ENCODE assay signal across 15 cellular contexts in the genomic region with DNA sequence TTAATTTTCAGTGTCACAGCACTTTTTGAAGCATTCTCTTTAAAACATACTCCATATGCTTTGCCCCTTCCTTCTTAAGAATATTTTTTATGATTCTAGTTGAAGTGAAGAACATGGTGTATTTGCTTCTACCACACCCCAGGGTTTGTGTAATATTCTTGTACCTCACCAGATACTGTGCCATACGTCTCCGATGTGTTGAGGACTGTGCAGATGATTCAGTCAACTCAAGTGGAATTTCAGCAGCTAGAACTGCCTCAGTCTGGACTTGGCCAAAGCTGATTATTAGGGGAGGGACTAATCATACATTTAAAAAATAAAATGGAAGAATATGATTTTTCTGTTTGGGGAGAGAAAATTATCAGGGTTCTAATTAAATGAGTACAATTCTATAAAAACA.
A peak's percentile ranks its signal among the peaks of the same experiment; 100 is the strongest.
DNase-seq lines count a peak whose midpoint lies in the region; ATAC-seq and TF ChIP-seq lines count a peak whose summit lies in the region.
"Had no signal": no experiment of that assay in that cellular context is flagged by ENCODE, and none has a peak within 500 bp of the region (broad histone marks: within the 10 kb centered on the region; RNA-seq: fewer than 3 reads in every experiment).

No MANE protein-coding gene starts in this region.

- no peak overlapping the region for H3K23ac ChIP-seq in IMR-90 (ENCODE audit: low read depth, low read length)

- H3K4me1 ChIP-seq in IMR-90 (ENCODE audit: control insufficient read depth, insufficient read depth, low read length) = peaks cover 25% of the 10 kb centered on the region
- peaks cover 4% of the 10 kb centered on the region in 2 donors for H3K4me1 ChIP-seq in lung (ENCODE audit: control insufficient read depth in 2 of 2, insufficient read depth in 2 of 2, low read length in 2 of 2)
- H3K4me1 ChIP-seq in sigmoid colon = no peaks in the 10 kb centered on the region
- H3K4me1 ChIP-seq: HAP-1 had no signal

- no peak overlapping the region for H3K9ac ChIP-seq in IMR-90 (ENCODE audit: low read depth, low read length)

- H2BK15ac ChIP-seq in IMR-90 (ENCODE audit: low read depth, low read length) = no peak overlapping the region

- no peak overlapping the region for H3K4me3 Mint-ChIP-seq in HFFc6
- no peak overlapping the region for H3K4me3 Mint-ChIP-seq in activated CD4-positive, alpha-beta T cell treated with anti-CD3 and anti-CD28 coated beads, Interleukin-2, amount 10 ng/mL, durations not matched to agents 7 days and 5 days
- H3K4me3 Mint-ChIP-seq: CD4-positive, alpha-beta memory T cell had no signal

- H2AK9ac ChIP-seq in IMR-90 (replicated peaks; ENCODE audit: low read depth, low read length, poor library complexity) = no peak overlapping the region

- CTCF ChIA-PET in IMR-90 (lab: Yijun Ruan, JAX) = interaction anchor here (0.6 to 0.9 kb wide), 2 partner anchors 13 to 125 kb away, joined by 3 read pairs; no protein-coding TSS in a partner anchor
- CTCF ChIA-PET in activated CD4-positive, alpha-beta T cell treated with anti-CD3 and anti-CD28 coated beads, Interleukin-2, amount 10 ng/mL, durations not matched to agents 7 days and 5 days (lab: Charles Lee) = no interaction called here

- H2AK5ac ChIP-seq in IMR-90 (ENCODE audit: low read depth, low read length) = no peak overlapping the region

- no peak for TF ChIP-seq POLR2A in IMR-90 (IDR thresholded peaks at IDR 0.05; ENCODE audit: low read depth, low read length)
- no peak for TF ChIP-seq POLR2A in sigmoid colon (IDR thresholded peaks at IDR 0.05)

- TF ChIP-seq RAD21 in IMR-90 (IDR thresholded peaks at IDR 0.05; ENCODE audit: low read length) = no peak

- no peak for TF ChIP-seq EP300 in sigmoid colon (IDR thresholded peaks at IDR 0.05)

- no peaks in the 10 kb centered on the region for H3K9me3 ChIP-seq in IMR-90 (ENCODE audit: control insufficient read depth, insufficient read depth, low read length)
- H3K9me3 ChIP-seq in lung (ENCODE audit: control insufficient read depth in 2 of 2, insufficient read depth in 1 of 2, low read length in 1 of 2) = peaks cover 0 to 3% of the 10 kb centered on the region in 2 donors
- no peaks in the 10 kb centered on the region for H3K9me3 ChIP-seq in sigmoid colon
- H3K9me3 ChIP-seq: HAP-1 had no signal

- peaks cover 72% of the 10 kb centered on the region for H3K36me3 Mint-ChIP-seq in HFFc6 (ENCODE audit: low read depth)
- no peaks in the 10 kb centered on the region for H3K36me3 Mint-ChIP-seq in activated CD4-positive, alpha-beta T cell treated with anti-CD3 and anti-CD28 coated beads, Interleukin-2, amount 10 ng/mL, durations not matched to agents 7 days and 5 days (ENCODE audit: low read depth)
- H3K36me3 Mint-ChIP-seq: CD4-positive, alpha-beta memory T cell had no signal

- H3K27me3 ChIP-seq in IMR-90 (ENCODE audit: control insufficient read depth, insufficient read depth, low read length) = no peaks in the 10 kb centered on the region
- H3K27me3 ChIP-seq in lung (ENCODE audit: control insufficient read depth, insufficient read depth) = no peaks in the 10 kb centered on the region
- no peaks in the 10 kb centered on the region for H3K27me3 ChIP-seq in sigmoid colon

- DNase-seq in HFFc6 (no peak), IMR-90 (no peak), lung (ENCODE audit: low spot score) (no peak), sigmoid colon (no peak)
- DNase-seq in stimulated activated naive CD4-positive, alpha-beta T cell (lab: John Stamatoyannopoulos, UW) = no peak
- DNase-seq in activated CD4-positive, alpha-beta T cell treated with anti-CD3 and anti-CD28 coated beads, Interleukin-2, amount 10 ng/mL, durations not matched to agents 7 days and 5 days = no peak
- DNase-seq: C1 segment of cervical spinal cord; Calu3; CD4-positive, alpha-beta memory T cell; COR-L47; DMS53; DMS79 treated with DMSO at 0.1 percent for 48 hours; GF-D8; GOT3 had no signal

- H4K91ac ChIP-seq in IMR-90 (ENCODE audit: insufficient read depth, low read depth, low read length) = no peak overlapping the region

- H3K4me1 Mint-ChIP-seq in HFFc6 (ENCODE audit: low read depth) = peaks cover 60% of the 10 kb centered on the region
- no peaks in the 10 kb centered on the region for H3K4me1 Mint-ChIP-seq in activated CD4-positive, alpha-beta T cell treated with anti-CD3 and anti-CD28 coated beads, Interleukin-2, amount 10 ng/mL, durations not matched to agents 7 days and 5 days

- H3K14ac ChIP-seq in IMR-90 (replicated peaks; ENCODE audit: low read depth, low read length) = no peak overlapping the region

- no peak overlapping the region for H3K4me3 ChIP-seq in IMR-90 (ENCODE audit: insufficient read depth, low read depth, low read length)
- no peak overlapping the region for H3K4me3 ChIP-seq in lung
- H3K4me3 ChIP-seq in sigmoid colon = no peak overlapping the region
- H3K4me3 ChIP-seq: HAP-1 had no signal

- no peak for ATAC-seq in IMR-90 (ENCODE audit: low read depth)
- peak; percentile 41 for ATAC-seq in lung (ENCODE audit: insufficient read depth, low FRiP score)

- H4K20me1 ChIP-seq in IMR-90 (ENCODE audit: insufficient read depth, low read length) = peaks cover 4% of the 10 kb centered on the region; the same call in 1 of the 2 replicates

- no TSS peak for BruUV-seq in IMR-90 (replicated peaks; lab: Mats Ljungman, UMichigan)

- H3K27me3 Mint-ChIP-seq in HFFc6 (ENCODE audit: insufficient read depth) = peaks cover 5% of the 10 kb centered on the region
- no peaks in the 10 kb centered on the region for H3K27me3 Mint-ChIP-seq in activated CD4-positive, alpha-beta T cell treated with anti-CD3 and anti-CD28 coated beads, Interleukin-2, amount 10 ng/mL, durations not matched to agents 7 days and 5 days

- H4K8ac ChIP-seq in IMR-90 (ENCODE audit: low read depth in 2 of 2, low read length in 2 of 2) = no peak overlapping the region

- in situ Hi-C loops in IMR-90 (cut with MboI; ENCODE audit: low sequenced_read_pairs) = no loop called here

- H2BK20ac ChIP-seq in IMR-90 (ENCODE audit: low read depth, low read length) = no peak overlapping the region; the same call in 1 of the 2 replicates

- dilution Hi-C loops in IMR-90 (cut with HindIII; ENCODE audit: low sequenced_read_pairs, unreplicated experiment) = no loop called here

- H2AFZ ChIP-seq in IMR-90 (replicated peaks; ENCODE audit: low read length, poor library complexity) = no peak overlapping the region

- H3K18ac ChIP-seq in IMR-90 (ENCODE audit: low read depth, low read length) = no peak overlapping the region; the same call in 1 of the 2 replicates

- TF ChIP-seq CTCF in HFFc6 (IDR thresholded peaks at IDR 0.05) (no peak), IMR-90 (conservative IDR thresholded peaks at IDR 0.05; ENCODE audit: low read depth, low read length) (no peak), lung (IDR thresholded peaks at IDR 0.05; ENCODE audit: control extremely low read depth, extremely low read depth) (no peak), sigmoid colon (IDR thresholded peaks at IDR 0.05) (no peak)

- POLR2A ChIA-PET in IMR-90 (lab: Charles Lee; ENCODE audit: unreplicated experiment) = no interaction called here
- POLR2A ChIA-PET in activated CD4-positive, alpha-beta T cell treated with anti-CD3 and anti-CD28 coated beads, Interleukin-2, amount 10 ng/mL, durations not matched to agents 7 days and 5 days (lab: Charles Lee) = no interaction called here

- H4K5ac ChIP-seq in IMR-90 (ENCODE audit: low read depth, low read length) = no peak overlapping the region

- H3K56ac ChIP-seq in IMR-90 (ENCODE audit: extremely low read depth, insufficient read depth, low read length) = no peak overlapping the region

- 0 out of 2 replicates have a peak overlapping the region, but pooled peaks have one; percentile 42 for H3K27ac Mint-ChIP-seq in HFFc6
- H3K27ac Mint-ChIP-seq in activated CD4-positive, alpha-beta T cell treated with anti-CD3 and anti-CD28 coated beads, Interleukin-2, amount 10 ng/mL, durations not matched to agents 7 days and 5 days = no peak overlapping the region
- H3K27ac Mint-ChIP-seq: CD4-positive, alpha-beta memory T cell had no signal

- no peak overlapping the region for H2BK5ac ChIP-seq in IMR-90 (ENCODE audit: low read depth, low read length, poor library complexity, severe bottlenecking)

- H3K27ac ChIP-seq in IMR-90 (ENCODE audit: insufficient read depth, low read length) (peak overlapping the region; percentile 65; the same call in 1 of the 2 replicates), lung (ENCODE audit: low read depth in 1 of 2, low read length in 1 of 2) (no peak overlapping the region), sigmoid colon (no peak overlapping the region)

- H3K4me2 ChIP-seq in IMR-90 (ENCODE audit: low read depth, low read length) = no peak overlapping the region

- H3K79me1 ChIP-seq in IMR-90 (ENCODE audit: low read depth in 1 of 2, low read length in 2 of 2) = peaks cover 32 to 61% of the 10 kb centered on the region in 2 experiments

- peaks cover 24% of the 10 kb centered on the region for H3K9me1 ChIP-seq in IMR-90 (ENCODE audit: insufficient read depth, low read length)

- H3K36me3 ChIP-seq in IMR-90 (ENCODE audit: control insufficient read depth, insufficient read depth, low read length) (peaks cover 32% of the 10 kb centered on the region), lung (ENCODE audit: control insufficient read depth in 2 of 2, insufficient read depth in 2 of 2, low read length in 2 of 2) (peaks cover 0 to 8% of the 10 kb centered on the region in 2 donors), sigmoid colon (no peaks in the 10 kb centered on the region)
- H3K36me3 ChIP-seq: HAP-1 had no signal

- H3K4ac ChIP-seq in IMR-90 (ENCODE audit: low read depth, low read length) = no peak overlapping the region

- WGBS in IMR-90 (ENCODE audit: extremely low coverage in 2 of 2, insufficient read length in 1 of 2), 2 experiments = no CpG with 5 or more reads among the region's 2 CpGs
- WGBS in lung, 2 donors = 66 to 94% methylated on average over 2 of the region's 2 CpGs
- WGBS in sigmoid colon, 2 donors = 94 to 95% methylated on average over 2 of the region's 2 CpGs

- H2BK120ac ChIP-seq in IMR-90 (ENCODE audit: low read depth, low read length) = peak overlapping the region; percentile 52; the same call in 1 of the 2 replicates

- no peaks in the 10 kb centered on the region; the same call in 1 of the 2 replicates for H3K9me3 Mint-ChIP-seq in HFFc6
- H3K9me3 Mint-ChIP-seq in activated CD4-positive, alpha-beta T cell treated with anti-CD3 and anti-CD28 coated beads, Interleukin-2, amount 10 ng/mL, durations not matched to agents 7 days and 5 days = no peaks in the 10 kb centered on the region
- H3K9me3 Mint-ChIP-seq: CD4-positive, alpha-beta memory T cell had no signal

- intact Hi-C loops in IMR-90 (cut with micrococcal nuclease) (no loop called here), sigmoid colon (cut with DNase I) (no loop called here)

TF ChIP-seq in IMR-90, 13 proteins besides CTCF, POLR2A, EP300 and RAD21 (continues in another document):
- TF ChIP-seq, protein P1, sequence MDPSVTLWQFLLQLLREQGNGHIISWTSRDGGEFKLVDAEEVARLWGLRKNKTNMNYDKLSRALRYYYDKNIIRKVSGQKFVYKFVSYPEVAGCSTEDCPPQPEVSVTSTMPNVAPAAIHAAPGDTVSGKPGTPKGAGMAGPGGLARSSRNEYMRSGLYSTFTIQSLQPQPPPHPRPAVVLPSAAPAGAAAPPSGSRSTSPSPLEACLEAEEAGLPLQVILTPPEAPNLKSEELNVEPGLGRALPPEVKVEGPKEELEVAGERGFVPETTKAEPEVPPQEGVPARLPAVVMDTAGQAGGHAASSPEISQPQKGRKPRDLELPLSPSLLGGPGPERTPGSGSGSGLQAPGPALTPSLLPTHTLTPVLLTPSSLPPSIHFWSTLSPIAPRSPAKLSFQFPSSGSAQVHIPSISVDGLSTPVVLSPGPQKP (IDR thresholded peaks at IDR 0.05; ENCODE audit: borderline replicate concordance, low read depth, low read length) = no peak
